Comparison of ENCODE assay signal across 8 cellular contexts in the genomic region with DNA sequence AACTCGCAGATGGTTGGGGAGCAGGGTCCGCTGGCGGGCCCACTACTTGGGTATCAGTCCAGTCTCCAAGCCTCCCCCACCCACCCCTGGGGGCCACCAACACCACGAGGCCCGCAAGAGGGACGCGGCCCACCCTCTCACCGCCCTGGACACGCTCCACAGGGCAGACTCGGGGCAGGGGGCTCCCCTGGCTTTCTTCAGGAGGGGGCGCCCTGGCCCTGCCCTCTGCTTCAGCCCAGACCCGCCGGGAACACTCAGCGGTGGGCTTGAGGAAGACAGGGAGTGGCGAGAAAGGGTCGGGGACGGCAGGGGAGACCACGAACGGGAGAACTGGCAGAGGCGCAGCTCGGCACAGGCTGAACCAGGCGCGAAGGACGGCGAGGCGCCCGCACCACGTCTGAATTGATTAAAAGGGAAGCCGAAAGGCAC. TPM values are rescaled to one million over a fixed set of nuclear protein-coding genes. Genes with fewer than 3 reads are reported as not detected.
DNase-seq lines count a peak whose midpoint lies in the region; ATAC-seq, FAIRE-seq and TF ChIP-seq lines count a peak whose summit lies in the region.

No MANE protein-coding gene starts in this region.

- POLR2A ChIA-PET in activated CD4-positive, alpha-beta T cell treated with anti-CD3 and anti-CD28 coated beads for 36 hours (lab: Charles Lee), result interaction anchor here (0.6 kb wide), 1 partner anchor 79 kb away, joined by 3 read pairs; no protein-coding TSS in a partner anchor

- H3K9me3 Mint-ChIP-seq in activated CD4-positive, alpha-beta T cell treated with anti-CD3 and anti-CD28 coated beads for 36 hours (ENCODE audit: low read depth), result no peaks in the 10 kb centered on the region
- H3K9me3 Mint-ChIP-seq in endodermal cell (no peaks in the 10 kb centered on the region), progenitor cell of endocrine pancreas (ENCODE audit: low read depth) (no peaks in the 10 kb centered on the region)

- peaks cover 3% of the 10 kb centered on the region; the same call in 1 of the 2 replicates for H3K9me3 ChIP-seq in SJSA1 (replicated peaks)
- H3K9me3 ChIP-seq in endodermal cell (ENCODE audit: control insufficient read depth, low read length), result no peaks in the 10 kb centered on the region

- H3K36me3 ChIP-seq in SJSA1, result peaks cover 21% of the 10 kb centered on the region
- H3K36me3 ChIP-seq in endodermal cell (ENCODE audit: control insufficient read depth, insufficient read depth, low read length), result peaks cover 4% of the 10 kb centered on the region

- CTCF ChIA-PET in activated CD4-positive, alpha-beta T cell treated with anti-CD3 and anti-CD28 coated beads for 36 hours (lab: Charles Lee), result interaction anchor here (0.9 to 2.0 kb wide), 3 partner anchors 11 to 195 kb away, joined by 3 to 5 read pairs (median 4); no protein-coding TSS in a partner anchor

- H3K27me3 Mint-ChIP-seq in activated CD4-positive, alpha-beta T cell treated with anti-CD3 and anti-CD28 coated beads for 36 hours, result peaks cover 63% of the 10 kb centered on the region
- H3K27me3 Mint-ChIP-seq in endodermal cell (ENCODE audit: insufficient read depth) (no peaks in the 10 kb centered on the region), progenitor cell of endocrine pancreas (no peaks in the 10 kb centered on the region)

- peak overlapping the region; percentile 37 for H3K27ac Mint-ChIP-seq in activated CD4-positive, alpha-beta T cell treated with anti-CD3 and anti-CD28 coated beads for 36 hours
- H3K27ac Mint-ChIP-seq in endodermal cell (peak overlapping the region; percentile 89), progenitor cell of endocrine pancreas (peak overlapping the region; percentile 92)

- H3K4me1 Mint-ChIP-seq in activated CD4-positive, alpha-beta T cell treated with anti-CD3 and anti-CD28 coated beads for 36 hours, result peaks cover 29% of the 10 kb centered on the region
- H3K4me1 Mint-ChIP-seq in endodermal cell (peaks cover 32% of the 10 kb centered on the region), progenitor cell of endocrine pancreas (ENCODE audit: low read depth) (peaks cover 46% of the 10 kb centered on the region)

- H3K27me3 ChIP-seq in SJSA1 (replicated peaks), result no peaks in the 10 kb centered on the region
- H3K27me3 ChIP-seq in endodermal cell (ENCODE audit: control insufficient read depth, insufficient read depth, low read length, poor library complexity, severe bottlenecking), result no peaks in the 10 kb centered on the region

- intact Hi-C loops in activated CD4-positive, alpha-beta T cell treated with anti-CD3 and anti-CD28 coated beads for 36 hours (cut with DNase I, micrococcal nuclease), result loop anchor here in 1 of 2 experiments (1.0 kb wide), 1 partner anchor 95 kb away; no protein-coding TSS in a partner anchor

- peak; percentile 13 for ATAC-seq in activated CD4-positive, alpha-beta T cell treated with anti-CD3 and anti-CD28 coated beads for 36 hours
- no peak for ATAC-seq in HG03439 (IDR thresholded peaks at IDR 0.05; ENCODE audit: unreplicated experiment)

- H3K4me3 Mint-ChIP-seq in activated CD4-positive, alpha-beta T cell treated with anti-CD3 and anti-CD28 coated beads for 36 hours, result no peak overlapping the region
- H3K4me3 Mint-ChIP-seq in endodermal cell (peak overlapping the region; percentile 94), progenitor cell of endocrine pancreas (ENCODE audit: low read depth) (peak overlapping the region; percentile 94)

- peak overlapping the region; percentile 90 for H3K9ac ChIP-seq in endodermal cell (ENCODE audit: extremely low read depth, low read length, poor library complexity, severe bottlenecking)

- H3K4me1 ChIP-seq in SJSA1 (replicated peaks) (peaks cover 55% of the 10 kb centered on the region), endodermal cell (ENCODE audit: control insufficient read depth, insufficient read depth, low read length) (peaks cover 5% of the 10 kb centered on the region)

- H3K27ac ChIP-seq in SJSA1 (peak overlapping the region; percentile 49), endodermal cell (ENCODE audit: low read depth, low read length) (peak overlapping the region; percentile 21)

- WGBS in endodermal cell (ENCODE audit: insufficient coverage in 1 of 2, insufficient read length in 1 of 2), 2 experiments, result 0% methylated on average over 9 to 29 of the region's 29 CpGs

- peaks cover 2% of the 10 kb centered on the region for H3K36me3 Mint-ChIP-seq in activated CD4-positive, alpha-beta T cell treated with anti-CD3 and anti-CD28 coated beads for 36 hours (ENCODE audit: low read depth)
- peaks cover 4% of the 10 kb centered on the region for H3K36me3 Mint-ChIP-seq in endodermal cell (ENCODE audit: low read depth)
- peaks cover 4% of the 10 kb centered on the region for H3K36me3 Mint-ChIP-seq in progenitor cell of endocrine pancreas (ENCODE audit: insufficient read depth)

- peak; percentile 45 for DNase-seq in activated CD4-positive, alpha-beta T cell treated with anti-CD3 and anti-CD28 coated beads for 36 hours
- no peak for DNase-seq in activated CD4-positive, alpha-beta T cell treated with anti-CD3 and anti-CD28 coated beads for 1 hour
- no peak for DNase-seq in SJSA1 (ENCODE audit: low read depth in 1 of 2, low spot score in 2 of 2)
- DNase-seq in endodermal cell, result peak; percentile 73
- no peak for DNase-seq in progenitor cell of endocrine pancreas (ENCODE audit: low spot score, unreplicated experiment)
- no peak for DNase-seq in central memory CD4-positive, alpha-beta T cell
- DNase-seq in D721Med (ENCODE audit: insufficient read length, low spot score), result no peak

- no peak for FAIRE-seq in D721Med (lab: Jason Lieb, UNC)

- H3K4me3 ChIP-seq in SJSA1 (peak overlapping the region; percentile 78), endodermal cell (ENCODE audit: low read length) (peak overlapping the region; percentile 98)

- TF ChIP-seq CTCF in endodermal cell (conservative IDR thresholded peaks at IDR 0.05) (no peak), progenitor cell of endocrine pancreas (IDR thresholded peaks at IDR 0.05; ENCODE audit: unreplicated experiment) (no peak), D721Med (IDR thresholded peaks at IDR 0.05; ENCODE audit: insufficient read depth, missing control alignments) (no peak)

RNA-seq across cellular contexts. Expression of gene IGF2BP3, which starts 1.6 kb away (rescaled TPM):
- total RNA-seq in activated CD4-positive, alpha-beta T cell treated with anti-CD3 and anti-CD28 coated beads for 36 hours, result 1 to 10 TPM in 1 of 2 experiments, under 1 TPM in 1; 0.64 to 1.1 TPM
- total RNA-seq in SJSA1 (2014; rRNA removed; shearing (Covaris generic)), result 189 and 220 TPM in 2 replicates
- 100 to 1,000 TPM; 114 to 123 TPM for total RNA-seq in endodermal cell
- 96.3 TPM for polyA plus RNA-seq in endodermal cell (2013, experiment 1 of 2)
- 93.1 TPM for polyA plus RNA-seq in endodermal cell (2013, experiment 2 of 2)
- 96.9 and 107 TPM in 2 replicates for total RNA-seq in progenitor cell of endocrine pancreas

Comparison
In these comparisons a context has a peak if more than half of its experiments do, and no peak if none do; other contexts are left out.
1. DNase-seq: peak in activated CD4-positive, alpha-beta T cell treated with anti-CD3 and anti-CD28 coated beads for 36 hours (single experiment) and endodermal cell (single experiment); none in activated CD4-positive, alpha-beta T cell treated with anti-CD3 and anti-CD28 coated beads for 1 hour (single experiment), SJSA1 (0 of 2), progenitor cell of endocrine pancreas (single experiment), central memory CD4-positive, alpha-beta T cell (single experiment) and D721Med (single experiment).
2. H3K27ac Mint-ChIP-seq: peak in every context shown above with its lines; median percentile 92 in progenitor cell of endocrine pancreas; 89 in endodermal cell; 37 in activated CD4-positive, alpha-beta T cell treated with anti-CD3 and anti-CD28 coated beads for 36 hours.
3. RNA of gene IGF2BP3, which starts 1.6 kb away (total RNA-seq): 189 to 220 TPM in SJSA1, 114 to 123 TPM in endodermal cell and 96.9 to 107 TPM in progenitor cell of endocrine pancreas; 0.64 to 1.1 TPM in activated CD4-positive, alpha-beta T cell treated with anti-CD3 and anti-CD28 coated beads for 36 hours; every median in the first group is over 10 times any median in the second.